17 cellular contexts compared by ENCODE assay signal in genomic region chr18:74456017-74456408, GRCh38. TPM values are rescaled to one million over a fixed set of nuclear protein-coding genes. Genes with fewer than 3 reads are reported as not detected.
A peak's percentile ranks its signal among the peaks of the same experiment; 100 is the strongest.
DNase-seq lines count a peak whose midpoint lies in the region; ATAC-seq and TF ChIP-seq lines count a peak whose summit lies in the region.
"Had no signal": no experiment of that assay in that cellular context is flagged by ENCODE, and none has a peak within 500 bp of the region (broad histone marks: within the 10 kb centered on the region; RNA-seq: fewer than 3 reads in every experiment).

No MANE protein-coding gene starts in this region.

- H3K4me2 ChIP-seq in H9 (ENCODE audit: insufficient read depth, insufficient read length, low read length) (peak overlapping the region; percentile 50), mesendoderm (ENCODE audit: low read length) (peak overlapping the region; percentile 23)

- H3K9me3 ChIP-seq in H9 (ENCODE audit: control insufficient read depth, low read depth, low read length) = no peaks in the 10 kb centered on the region
- no peaks in the 10 kb centered on the region for H3K9me3 ChIP-seq in stomach

- H3K9ac ChIP-seq in H9 (ENCODE audit: extremely low read depth, insufficient read length, low read length) (no peak overlapping the region), mesendoderm (ENCODE audit: low read length) (no peak overlapping the region)

- H3K27ac ChIP-seq in H9 (ENCODE audit: insufficient read length, low read depth, low read length) = no peak overlapping the region
- H3K27ac ChIP-seq in mesendoderm (ENCODE audit: low read depth, low read length) = no peak overlapping the region
- H3K27ac ChIP-seq in stomach = no peak overlapping the region
- H3K27ac ChIP-seq: RWPE1 had no signal

- H3K79me2 ChIP-seq in H9 (ENCODE audit: insufficient read depth, low read length) (no peaks in the 10 kb centered on the region), mesendoderm (ENCODE audit: control insufficient read depth, insufficient read depth, low read length) (no peaks in the 10 kb centered on the region)

- no peaks in the 10 kb centered on the region for H3K79me1 ChIP-seq in H9 (ENCODE audit: insufficient read depth, low read depth, low read length, poor library complexity, severe bottlenecking)
- no peaks in the 10 kb centered on the region for H3K79me1 ChIP-seq in mesendoderm (ENCODE audit: low read length)

- H3K4ac ChIP-seq in H9 (ENCODE audit: low read depth, low read length) (no peak overlapping the region), mesendoderm (ENCODE audit: low read depth, low read length) (no peak overlapping the region)

- H4K5ac ChIP-seq in H9 (ENCODE audit: insufficient read length, low read depth, low read length) (no peak overlapping the region), mesendoderm (ENCODE audit: low read length) (no peak overlapping the region)

- TF ChIP-seq POLR2A in stomach (IDR thresholded peaks at IDR 0.05) = no peak

- no peak overlapping the region for H3K27ac Mint-ChIP-seq in H9
- no peak overlapping the region for H3K27ac Mint-ChIP-seq in activated naive CD8-positive, alpha-beta T cell treated with anti-CD3 and anti-CD28 coated beads, Interleukin-2, amount 50 U/mL, for 24 hours
- H3K27ac Mint-ChIP-seq: activated naive CD4-positive, alpha-beta T cell treated with anti-CD3 and anti-CD28 coated beads, Interleukin-2, amount 50 U/mL, for 72 hours; stimulated activated effector memory CD8-positive, alpha-beta T cell treated with anti-CD3 and anti-CD28 coated beads, Interleukin-12 subunit alpha, Interleukin-12 subunit beta, amount 100 ng/mL, for 72 hours had no signal

- no peaks in the 10 kb centered on the region for H3K36me3 ChIP-seq in mesendoderm (ENCODE audit: control insufficient read depth, insufficient read depth, low read length)
- no peaks in the 10 kb centered on the region for H3K36me3 ChIP-seq in stomach

- H4K91ac ChIP-seq in H9 (ENCODE audit: insufficient read length, low read depth, low read length) = no peak overlapping the region

- intact Hi-C loops in stomach (cut with DNase I; ENCODE audit: low total_unique reads) = no loop called here

- no CpG with 5 or more reads among the region's 10 CpGs for WGBS in H9 (ENCODE audit: extremely low coverage, insufficient read length, low lambda C conversion rate)
- no CpG with 5 or more reads among the region's 10 CpGs for WGBS in mesendoderm (ENCODE audit: extremely low coverage, insufficient coverage, low lambda C conversion rate)
- 6 to 20% (median 12%) methylated on average over 7 to 10 of the region's 10 CpGs for WGBS in stomach, 5 donors

- H2BK5ac ChIP-seq in H9 (ENCODE audit: insufficient read length, low read length) = no peak overlapping the region
- no peak overlapping the region for H2BK5ac ChIP-seq in mesendoderm (ENCODE audit: low read length)

- DNase-seq in H9 (no peak), mesendoderm (no peak), stomach (no peak), NCI-H1105 treated with DMSO at 0.1 percent for 48 hours (lab: John Stamatoyannopoulos, UW) (no peak), C1 segment of cervical spinal cord (lab: John Stamatoyannopoulos, UW) (no peak), NCI-H774 (lab: John Stamatoyannopoulos, UW) (no peak)
- DNase-seq in activated naive CD8-positive, alpha-beta T cell treated with anti-CD3 and anti-CD28 coated beads, Interleukin-2, amount 50 U/mL, for 24 hours = no peak
- DNase-seq: IMR-90; NCI-H446 treated with DMSO at 0.1 percent for 48 hours; occipital lobe; stimulated activated CD4-positive, alpha-beta T cell treated with anti-CD3 and anti-CD28 coated beads, Interleukin-1b, Interleukin-23, amount 100 ng/mL, for 48 hours had no signal

- H2BK20ac ChIP-seq in H9 (ENCODE audit: low read depth, low read length, poor library complexity, severe bottlenecking) = no peak overlapping the region

- H4K8ac ChIP-seq in H9 (replicated peaks; ENCODE audit: insufficient read length, low read depth, low read length) (no peak overlapping the region), mesendoderm (ENCODE audit: low read depth, low read length) (no peak overlapping the region)

- H3K4me3 ChIP-seq in mesendoderm (ENCODE audit: low read length) (no peak overlapping the region), stomach (peak overlapping the region; percentile 38 to 59 (median 46))

- TF ChIP-seq CTCF in H9 (conservative IDR thresholded peaks at IDR 0.05) = no peak
- no peak for TF ChIP-seq CTCF in stomach (IDR thresholded peaks at IDR 0.05)

- H3K23ac ChIP-seq in H9 (ENCODE audit: insufficient read length, low read depth, low read length) (no peak overlapping the region), mesendoderm (ENCODE audit: low read length) (no peak overlapping the region)

- no peak overlapping the region for H2AK5ac ChIP-seq in H9 (ENCODE audit: insufficient read length, low read length)
- no peak overlapping the region for H2AK5ac ChIP-seq in mesendoderm (ENCODE audit: low read length)

- H3K18ac ChIP-seq in H9 (ENCODE audit: insufficient read length, low read depth, low read length) (no peak overlapping the region), mesendoderm (ENCODE audit: low read length) (no peak overlapping the region)

- H3K4me1 ChIP-seq in H9 (ENCODE audit: insufficient read depth, low read length) (no peaks in the 10 kb centered on the region; the same call in 1 of the 2 replicates), mesendoderm (ENCODE audit: control insufficient read depth, low read depth, low read length) (no peaks in the 10 kb centered on the region), stomach (peaks cover 8 to 25% (median 19%) of the 10 kb centered on the region in 4 donors)

- no peaks in the 10 kb centered on the region; a peak in 1 of 7 replicates for H3K36me3 Mint-ChIP-seq in H9 (ENCODE audit: insufficient read depth in 1 of 3, low read depth in 3 of 3)
- no peaks in the 10 kb centered on the region for H3K36me3 Mint-ChIP-seq in activated naive CD8-positive, alpha-beta T cell treated with anti-CD3 and anti-CD28 coated beads, Interleukin-2, amount 50 U/mL, for 24 hours (ENCODE audit: low read depth)
- H3K36me3 Mint-ChIP-seq: activated naive CD4-positive, alpha-beta T cell treated with anti-CD3 and anti-CD28 coated beads, Interleukin-2, amount 50 U/mL, for 72 hours; stimulated activated effector memory CD8-positive, alpha-beta T cell treated with anti-CD3 and anti-CD28 coated beads, Interleukin-12 subunit alpha, Interleukin-12 subunit beta, amount 100 ng/mL, for 72 hours had no signal

- H2BK12ac ChIP-seq in H9 (ENCODE audit: insufficient read length, low read depth, low read length) = no peak overlapping the region

- H2AFZ ChIP-seq in H9 (ENCODE audit: low read length) = no peak overlapping the region

- H3K9me3 Mint-ChIP-seq in H9 = no peaks in the 10 kb centered on the region; a peak in 2 of 5 replicates
- no peaks in the 10 kb centered on the region for H3K9me3 Mint-ChIP-seq in activated naive CD8-positive, alpha-beta T cell treated with anti-CD3 and anti-CD28 coated beads, Interleukin-2, amount 50 U/mL, for 24 hours
- H3K9me3 Mint-ChIP-seq: activated naive CD4-positive, alpha-beta T cell treated with anti-CD3 and anti-CD28 coated beads, Interleukin-2, amount 50 U/mL, for 72 hours; stimulated activated effector memory CD8-positive, alpha-beta T cell treated with anti-CD3 and anti-CD28 coated beads, Interleukin-12 subunit alpha, Interleukin-12 subunit beta, amount 100 ng/mL, for 72 hours had no signal

- H3K23me2 ChIP-seq in H9 (ENCODE audit: insufficient read length, low read depth, low read length, poor library complexity, severe bottlenecking) = peaks cover 6% of the 10 kb centered on the region

- no peak for TF ChIP-seq EP300 in stomach (IDR thresholded peaks at IDR 0.05)

- no peak overlapping the region for H3K14ac ChIP-seq in H9 (ENCODE audit: insufficient read depth, low read length)

- H3K27me3 Mint-ChIP-seq in H9 (ENCODE audit: low read depth) = peaks cover 71% of the 10 kb centered on the region
- H3K27me3 Mint-ChIP-seq in activated naive CD8-positive, alpha-beta T cell treated with anti-CD3 and anti-CD28 coated beads, Interleukin-2, amount 50 U/mL, for 24 hours = peaks cover 39% of the 10 kb centered on the region

- H3K56ac ChIP-seq in H9 (ENCODE audit: insufficient read length, low read depth, low read length) = no peak overlapping the region
- H3K56ac ChIP-seq in mesendoderm (ENCODE audit: low read length) = no peak overlapping the region

- H2BK15ac ChIP-seq in H9 (ENCODE audit: low read depth, low read length) (no peak overlapping the region), mesendoderm (replicated peaks; ENCODE audit: low read depth) (no peak overlapping the region)

- no peaks in the 10 kb centered on the region for H4K20me1 ChIP-seq in H9 (ENCODE audit: control insufficient read depth, insufficient read depth, insufficient read length)

- H3T11ph ChIP-seq in H9 (ENCODE audit: low read length) = no peak overlapping the region

- peaks cover 12 to 24% of the 10 kb centered on the region in 2 experiments for H3K4me1 Mint-ChIP-seq in H9
- H3K4me1 Mint-ChIP-seq in activated naive CD8-positive, alpha-beta T cell treated with anti-CD3 and anti-CD28 coated beads, Interleukin-2, amount 50 U/mL, for 24 hours = peaks cover 2% of the 10 kb centered on the region

- H2BK120ac ChIP-seq in H9 (ENCODE audit: low read depth, low read length, poor library complexity, severe bottlenecking) = no peak overlapping the region
- no peak overlapping the region for H2BK120ac ChIP-seq in mesendoderm (ENCODE audit: low read depth, low read length)

- no peak for ATAC-seq in activated naive CD8-positive, alpha-beta T cell treated with anti-CD3 and anti-CD28 coated beads, Interleukin-2, amount 50 U/mL, for 24 hours
- ATAC-seq in GM18511 (IDR thresholded peaks at IDR 0.05; ENCODE audit: unreplicated experiment) = no peak
- ATAC-seq: left colon had no signal

- H3K27me3 ChIP-seq in H9 (ENCODE audit: insufficient read depth, low read length) (peaks cover 27% of the 10 kb centered on the region; the same call in 1 of the 2 replicates), mesendoderm (ENCODE audit: insufficient read depth, low read length, poor library complexity) (peaks cover 22% of the 10 kb centered on the region), stomach (peaks cover 9 to 65% (median 40%) of the 10 kb centered on the region in 3 donors)

- peak overlapping the region; percentile 59 to 78 for H3K4me3 Mint-ChIP-seq in H9
- H3K4me3 Mint-ChIP-seq in activated naive CD8-positive, alpha-beta T cell treated with anti-CD3 and anti-CD28 coated beads, Interleukin-2, amount 50 U/mL, for 24 hours = peak overlapping the region; percentile 17
- H3K4me3 Mint-ChIP-seq: stimulated activated effector memory CD8-positive, alpha-beta T cell treated with anti-CD3 and anti-CD28 coated beads, Interleukin-12 subunit alpha, Interleukin-12 subunit beta, amount 100 ng/mL, for 72 hours had no signal

RNA-seq across cellular contexts. Expression of gene DIPK1C, which starts 1.1 kb away (rescaled TPM):
- total RNA-seq in H9 (2021) (not detected in 2 replicates), stomach (1 to 10 TPM in 2 of 5 donors, not detected in 3; 1.8 to 2.3 TPM)
- polyA plus RNA-seq in mesendoderm (2013, experiment 1 of 2) = not detected
- polyA plus RNA-seq in mesendoderm (2013, experiment 2 of 2) = not detected
- polyA plus RNA-seq in stomach = 1 to 10 TPM in 2 of 3 donors, under 1 TPM in 1; 0.55 to 2.3 (median 1.8) TPM
- total RNA-seq: activated naive CD4-positive, alpha-beta T cell treated with anti-CD3 and anti-CD28 coated beads, Interleukin-2, amount 50 U/mL, for 72 hours; dermis microvascular lymphatic vessel endothelial cell; IMR-90 had no signal
- polyA plus RNA-seq: IMR-90 had no signal

RNA-seq across cellular contexts. Expression of gene CNDP2, which starts 40.1 kb away (rescaled TPM):
- 212 and 214 TPM in 2 replicates for total RNA-seq in H9 (2021)
- 171 TPM for polyA plus RNA-seq in mesendoderm (2013, experiment 1 of 2)
- 171 TPM for polyA plus RNA-seq in mesendoderm (2013, experiment 2 of 2)
- total RNA-seq in stomach = 100 to 1,000 TPM in 4 of 5 donors, 10 to 100 TPM in 1; 12.8 to 204 (median 115) TPM
- polyA plus RNA-seq in stomach = 100 to 1,000 TPM in 2 of 3 donors, 10 to 100 TPM in 1; 87.5 to 132 (median 110) TPM
